1 cellular context compared by ENCODE assay signal in genomic region chr1:44786841-44787426, GRCh38.
TF ChIP-seq lines count a peak whose summit lies in the region.

No MANE protein-coding gene starts in this region.

TF ChIP-seq in GM12878, 131 proteins besides CTCF, POLR2A, EP300 and RAD21:
- TF ChIP-seq NBN (IDR thresholded peaks at IDR 0.05) = no peak
- TF ChIP-seq NKRF (conservative IDR thresholded peaks at IDR 0.05) = no peak
- TF ChIP-seq ATF3 (IDR thresholded peaks at IDR 0.05; ENCODE audit: borderline replicate concordance, extremely low read depth, low read depth, low read length) = no peak
- no peak for TF ChIP-seq ZBTB40 (IDR thresholded peaks at IDR 0.05; ENCODE audit: borderline replicate concordance)
- no peak for TF ChIP-seq TCF7 (IDR thresholded peaks at IDR 0.05; ENCODE audit: borderline replicate concordance)
- TF ChIP-seq BCL11A (IDR thresholded peaks at IDR 0.05; ENCODE audit: low read depth, low read length) = no peak
- TF ChIP-seq BHLHE40 (IDR thresholded peaks at IDR 0.05; ENCODE audit: borderline replicate concordance in 1 of 2, low read depth in 2 of 2, low read length in 1 of 2) = no peak
- no peak for TF ChIP-seq ZBTB4 (CRISPR knock-in tag; IDR thresholded peaks at IDR 0.05)
- TF ChIP-seq PAX5 (IDR thresholded peaks at IDR 0.05; ENCODE audit: borderline replicate concordance, low read depth, low read length) = no peak
- no peak for TF ChIP-seq ZNF622 (IDR thresholded peaks at IDR 0.05)
